In genomic region chr2:237307495-237307894, GRCh38 we compare ENCODE assay signal across 20 cellular contexts.
"Had no signal": no experiment of that assay in that cellular context is flagged by ENCODE, and none has a peak within 500 bp of the region (broad histone marks: within the 10 kb centered on the region; RNA-seq: fewer than 3 reads in every experiment).

No MANE protein-coding gene starts in this region.

- H3K4me1 ChIP-seq: left lung, psoas muscle, upper lobe of left lung had no signal

- H3K36me3 ChIP-seq: ascending aorta, left lung, upper lobe of left lung had no signal

- H3K9me3 Mint-ChIP-seq: activated T-helper 17 cell treated with anti-CD3 and anti-CD28 coated beads, Interleukin-2, amount 50 U/mL, for 72 hours had no signal

- DNase-seq: activated CD4-positive, alpha-beta T cell treated with anti-CD3 and anti-CD28 coated beads for 1 hour; activated CD4-positive, alpha-beta T cell treated with anti-CD3 and anti-CD28 coated beads, Interleukin-2, amount 50 U/mL, for 4 hours; activated naive CD4-positive, alpha-beta T cell treated with anti-CD3 and anti-CD28 coated beads for 36 hours; activated naive CD8-positive, alpha-beta T cell treated with anti-CD3 and anti-CD28 coated beads, Interleukin-2, amount 50 U/mL, for 24 hours; dorsolateral prefrontal cortex; glutamatergic neuron; hypothalamus; kidney; left lung; psoas muscle; stimulated activated CD4-positive, alpha-beta T cell treated with anti-CD3 and anti-CD28 coated beads, Interleukin-15, amount 100 ng/mL, for 24 hours; stimulated activated CD4-positive, alpha-beta T cell treated with anti-CD3 and anti-CD28 coated beads, Interleukin-4, amount 100 ng/mL, for 24 hours; stimulated activated naive CD4-positive, alpha-beta T cell; T-cell; T1000 had no signal

- H3K9me3 ChIP-seq: ascending aorta, psoas muscle, upper lobe of left lung had no signal

- H3K4me3 ChIP-seq: ascending aorta, dorsolateral prefrontal cortex, left lung, psoas muscle, SK-N-MC, upper lobe of left lung had no signal

- ATAC-seq: activated naive CD8-positive, alpha-beta T cell treated with anti-CD3 and anti-CD28 coated beads, Interleukin-2, amount 50 U/mL, for 24 hours; activated T-helper 17 cell treated with anti-CD3 and anti-CD28 coated beads, Interleukin-2, amount 50 U/mL, for 72 hours; left lung; T-cell had no signal

- H3K36me3 Mint-ChIP-seq: T-cell had no signal

- H3K27me3 ChIP-seq: ascending aorta, left lung, upper lobe of left lung had no signal

- H3K4me3 Mint-ChIP-seq: activated naive CD4-positive, alpha-beta T cell treated with anti-CD3 and anti-CD28 coated beads for 36 hours; activated naive CD8-positive, alpha-beta T cell treated with anti-CD3 and anti-CD28 coated beads, Interleukin-2, amount 50 U/mL, for 24 hours; activated T-helper 17 cell treated with anti-CD3 and anti-CD28 coated beads, Interleukin-2, amount 50 U/mL, for 72 hours; T-cell had no signal

- H3K27ac ChIP-seq: dorsolateral prefrontal cortex, left lung, psoas muscle, SK-N-MC, VCaP had no signal

- H3K27ac Mint-ChIP-seq: activated naive CD4-positive, alpha-beta T cell treated with anti-CD3 and anti-CD28 coated beads for 36 hours; activated naive CD8-positive, alpha-beta T cell treated with anti-CD3 and anti-CD28 coated beads, Interleukin-2, amount 50 U/mL, for 24 hours; activated T-helper 17 cell treated with anti-CD3 and anti-CD28 coated beads, Interleukin-2, amount 50 U/mL, for 72 hours; T-cell had no signal

- H3K4me1 Mint-ChIP-seq: activated naive CD8-positive, alpha-beta T cell treated with anti-CD3 and anti-CD28 coated beads, Interleukin-2, amount 50 U/mL, for 24 hours; activated T-helper 17 cell treated with anti-CD3 and anti-CD28 coated beads, Interleukin-2, amount 50 U/mL, for 72 hours; T-cell had no signal
